Comparison of ENCODE assay signal across 18 cellular contexts in the genomic region with DNA sequence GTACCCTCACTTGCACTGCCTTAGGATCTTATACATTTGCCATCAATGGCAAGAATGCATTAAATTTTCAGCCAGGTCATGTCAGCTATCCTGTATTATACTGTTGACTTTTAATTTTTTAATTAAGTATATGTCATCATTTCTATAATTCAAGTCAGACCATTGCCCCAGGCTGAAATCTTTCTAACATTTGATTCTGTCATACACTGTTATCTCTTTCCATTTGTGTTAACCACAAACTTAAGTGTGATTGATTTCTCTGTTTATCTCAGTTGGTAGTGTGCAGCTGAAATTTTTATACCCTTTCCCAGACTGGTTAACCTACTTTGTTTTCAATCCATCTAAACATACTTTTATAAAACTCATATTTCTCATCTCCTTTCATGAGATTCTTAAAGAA.
DNase-seq lines count a peak whose midpoint lies in the region; ATAC-seq and TF ChIP-seq lines count a peak whose summit lies in the region.
"Had no signal": no experiment of that assay in that cellular context is flagged by ENCODE, and none has a peak within 500 bp of the region (broad histone marks: within the 10 kb centered on the region; RNA-seq: fewer than 3 reads in every experiment).

No MANE protein-coding gene starts in this region.

- no peak overlapping the region for H3K9ac ChIP-seq in SK-N-SH

- no peak overlapping the region for H3K4me3 ChIP-seq in SK-N-SH (ENCODE audit: low read depth in 2 of 2, low read length in 1 of 2)
- H3K4me3 ChIP-seq: GM23338, K562 had no signal

- no peak overlapping the region for H3K4me2 ChIP-seq in SK-N-SH
- H3K4me2 ChIP-seq: GM23338 had no signal

- no peaks in the 10 kb centered on the region for H3K27me3 ChIP-seq in SK-N-SH (ENCODE audit: insufficient read depth)
- H3K27me3 ChIP-seq: BE2C had no signal

- TF ChIP-seq CTCF in SK-N-SH (IDR thresholded peaks at IDR 0.05) = no peak

- peak overlapping the region; percentile 76 for H3K27ac ChIP-seq in KOPT-K1 (ENCODE audit: low read depth, low read length, poor library complexity, severe bottlenecking)
- H3K27ac ChIP-seq in SK-N-SH (ENCODE audit: low read depth in 2 of 2, low read length in 1 of 2) = no peak overlapping the region

- H3K4me3 Mint-ChIP-seq in effector memory CD8-positive, alpha-beta T cell = peak overlapping the region in 1 of 2 donors; percentile 30
- no peak overlapping the region for H3K4me3 Mint-ChIP-seq in stimulated activated effector memory CD8-positive, alpha-beta T cell treated with anti-CD3 and anti-CD28 coated beads, Interleukin-12 subunit alpha, Interleukin-12 subunit beta, amount 100 ng/mL, for 72 hours
- H3K4me3 Mint-ChIP-seq: GM23338 had no signal

- H3K4me1 ChIP-seq in SK-N-SH (ENCODE audit: control insufficient read depth in 1 of 2, insufficient read depth in 2 of 2, low read depth in 1 of 2, low read length in 1 of 2) = peaks cover 0 to 5% of the 10 kb centered on the region in 2 experiments; a peak in 2 of 4 replicates

- H3K27ac Mint-ChIP-seq in effector memory CD8-positive, alpha-beta T cell = peak overlapping the region in 1 of 2 donors; percentile 22
- no peak overlapping the region for H3K27ac Mint-ChIP-seq in stimulated activated effector memory CD8-positive, alpha-beta T cell treated with anti-CD3 and anti-CD28 coated beads, Interleukin-12 subunit alpha, Interleukin-12 subunit beta, amount 100 ng/mL, for 72 hours
- H3K27ac Mint-ChIP-seq: CD4-positive, CD25-positive, alpha-beta regulatory T cell had no signal

- no peak for TF ChIP-seq RAD21 in SK-N-SH (IDR thresholded peaks at IDR 0.05; ENCODE audit: low read length)

- no peaks in the 10 kb centered on the region for H3F3A ChIP-seq in SK-N-SH (replicated peaks; ENCODE audit: insufficient read depth)

- CTCF ChIA-PET in SK-N-SH (lab: Yijun Ruan, JAX) = interaction anchor here (0.7 to 2.0 kb wide), 3 partner anchors 10 to 65 kb away, joined by 3 to 13 read pairs (median 7); no protein-coding TSS in a partner anchor

- peaks cover 7 to 14% of the 10 kb centered on the region in 2 donors for H3K4me1 Mint-ChIP-seq in effector memory CD8-positive, alpha-beta T cell (ENCODE audit: low read depth in 2 of 2)
- peaks cover 19% of the 10 kb centered on the region for H3K4me1 Mint-ChIP-seq in stimulated activated effector memory CD8-positive, alpha-beta T cell treated with anti-CD3 and anti-CD28 coated beads, Interleukin-12 subunit alpha, Interleukin-12 subunit beta, amount 100 ng/mL, for 72 hours
- H3K4me1 Mint-ChIP-seq: CD4-positive, CD25-positive, alpha-beta regulatory T cell had no signal

- peak; percentile 6 for DNase-seq in SK-N-SH
- DNase-seq in effector memory CD8-positive, alpha-beta T cell = no peak
- no peak for DNase-seq in stimulated activated effector memory CD8-positive, alpha-beta T cell treated with anti-CD3 and anti-CD28 coated beads, Interleukin-12 subunit alpha, Interleukin-12 subunit beta, amount 100 ng/mL, for 72 hours (ENCODE audit: low spot score in 2 of 2)
- no peak for DNase-seq in islet precursor cell
- DNase-seq: ACHN; BE2C; C1 segment of cervical spinal cord; CD8-positive, alpha-beta memory T cell; COR-L47; GDM1; HCEC 1CT; IMR-90 had no signal

- H4K20me1 ChIP-seq in SK-N-SH (ENCODE audit: insufficient read depth) = no peaks in the 10 kb centered on the region

- POLR2A ChIA-PET in SK-N-SH (lab: Yijun Ruan, JAX) = no interaction called here

- TF ChIP-seq EP300 in SK-N-SH (IDR thresholded peaks at IDR 0.05; ENCODE audit: borderline replicate concordance in 1 of 2, low read depth in 1 of 2, low read length in 1 of 2) = no peak

- H3K9me3 Mint-ChIP-seq in effector memory CD8-positive, alpha-beta T cell = peaks cover 2 to 8% of the 10 kb centered on the region in 2 donors
- peaks cover 15% of the 10 kb centered on the region for H3K9me3 Mint-ChIP-seq in stimulated activated effector memory CD8-positive, alpha-beta T cell treated with anti-CD3 and anti-CD28 coated beads, Interleukin-12 subunit alpha, Interleukin-12 subunit beta, amount 100 ng/mL, for 72 hours
- H3K9me3 Mint-ChIP-seq: GM23338 had no signal

- H3K9me3 ChIP-seq in KOPT-K1 (ENCODE audit: insufficient read depth, low read length, poor library complexity, severe bottlenecking) (peaks cover 10% of the 10 kb centered on the region), SK-N-SH (no peaks in the 10 kb centered on the region)
- H3K9me3 ChIP-seq: BE2C had no signal

- H3K36me3 ChIP-seq in KOPT-K1 (ENCODE audit: insufficient read depth, low read length) (no peaks in the 10 kb centered on the region), SK-N-SH (replicated peaks in 1 of 2; ENCODE audit: control insufficient read depth in 1 of 2, insufficient read depth in 2 of 2, low read length in 1 of 2) (no peaks in the 10 kb centered on the region)
- H3K36me3 ChIP-seq: BE2C had no signal

- H3K79me2 ChIP-seq in SK-N-SH (ENCODE audit: insufficient read depth) = no peaks in the 10 kb centered on the region

- no peaks in the 10 kb centered on the region for H3K27me3 Mint-ChIP-seq in effector memory CD8-positive, alpha-beta T cell
- H3K27me3 Mint-ChIP-seq: CD4-positive, CD25-positive, alpha-beta regulatory T cell; CD8-positive, alpha-beta memory T cell had no signal

- peak; percentile 53 for ATAC-seq in effector memory CD8-positive, alpha-beta T cell (replicated peaks)
- ATAC-seq in stimulated activated effector memory CD8-positive, alpha-beta T cell treated with anti-CD3 and anti-CD28 coated beads, Interleukin-12 subunit alpha, Interleukin-12 subunit beta, amount 100 ng/mL, for 72 hours = peak; percentile 53
- ATAC-seq in GM19395 (IDR thresholded peaks at IDR 0.05; ENCODE audit: unreplicated experiment) (no peak), GM18517 (IDR thresholded peaks at IDR 0.05; ENCODE audit: unreplicated experiment) (no peak)
- ATAC-seq: K562 had no signal

- H3K36me3 Mint-ChIP-seq in effector memory CD8-positive, alpha-beta T cell (ENCODE audit: insufficient read depth) = peaks cover 5% of the 10 kb centered on the region
- no peaks in the 10 kb centered on the region for H3K36me3 Mint-ChIP-seq in stimulated activated effector memory CD8-positive, alpha-beta T cell treated with anti-CD3 and anti-CD28 coated beads, Interleukin-12 subunit alpha, Interleukin-12 subunit beta, amount 100 ng/mL, for 72 hours
- H3K36me3 Mint-ChIP-seq: CD4-positive, CD25-positive, alpha-beta regulatory T cell had no signal

- peaks cover 3% of the 10 kb centered on the region; the same call in 1 of the 2 replicates for H3K9me2 ChIP-seq in SK-N-SH

- no peak overlapping the region for H2AFZ ChIP-seq in SK-N-SH (ENCODE audit: low read depth)
- H2AFZ ChIP-seq: GM23338 had no signal

TF ChIP-seq in SK-N-SH, 30 proteins besides CTCF, POLR2A, EP300 and RAD21:
- TF ChIP-seq RCOR1 (IDR thresholded peaks at IDR 0.05; ENCODE audit: low read length) = peak; percentile 11; the same call in 1 of the 2 replicates
- TF ChIP-seq GATA2 (CRISPR knock-in tag; IDR thresholded peaks at IDR 0.05) = peak; percentile 30; the same call in 1 of the 2 replicates
- TF ChIP-seq, protein P1, sequence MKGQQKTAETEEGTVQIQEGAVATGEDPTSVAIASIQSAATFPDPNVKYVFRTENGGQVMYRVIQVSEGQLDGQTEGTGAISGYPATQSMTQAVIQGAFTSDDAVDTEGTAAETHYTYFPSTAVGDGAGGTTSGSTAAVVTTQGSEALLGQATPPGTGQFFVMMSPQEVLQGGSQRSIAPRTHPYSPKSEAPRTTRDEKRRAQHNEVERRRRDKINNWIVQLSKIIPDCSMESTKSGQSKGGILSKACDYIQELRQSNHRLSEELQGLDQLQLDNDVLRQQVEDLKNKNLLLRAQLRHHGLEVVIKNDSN (IDR thresholded peaks at IDR 0.05; ENCODE audit: borderline replicate concordance, low read depth) = no peak
TF ChIP-seq in SK-N-SH: peak in this region for 2.

Comparison
In these comparisons a context has a peak if more than half of its experiments do, and no peak if none do; other contexts are left out.
1. ATAC-seq: peak in effector memory CD8-positive, alpha-beta T cell (single experiment) and stimulated activated effector memory CD8-positive, alpha-beta T cell treated with anti-CD3 and anti-CD28 coated beads, Interleukin-12 subunit alpha, Interleukin-12 subunit beta, amount 100 ng/mL, for 72 hours (single experiment); none in GM19395 (single experiment) and GM18517 (single experiment).